16 cellular contexts compared by ENCODE assay signal in the genomic region with DNA sequence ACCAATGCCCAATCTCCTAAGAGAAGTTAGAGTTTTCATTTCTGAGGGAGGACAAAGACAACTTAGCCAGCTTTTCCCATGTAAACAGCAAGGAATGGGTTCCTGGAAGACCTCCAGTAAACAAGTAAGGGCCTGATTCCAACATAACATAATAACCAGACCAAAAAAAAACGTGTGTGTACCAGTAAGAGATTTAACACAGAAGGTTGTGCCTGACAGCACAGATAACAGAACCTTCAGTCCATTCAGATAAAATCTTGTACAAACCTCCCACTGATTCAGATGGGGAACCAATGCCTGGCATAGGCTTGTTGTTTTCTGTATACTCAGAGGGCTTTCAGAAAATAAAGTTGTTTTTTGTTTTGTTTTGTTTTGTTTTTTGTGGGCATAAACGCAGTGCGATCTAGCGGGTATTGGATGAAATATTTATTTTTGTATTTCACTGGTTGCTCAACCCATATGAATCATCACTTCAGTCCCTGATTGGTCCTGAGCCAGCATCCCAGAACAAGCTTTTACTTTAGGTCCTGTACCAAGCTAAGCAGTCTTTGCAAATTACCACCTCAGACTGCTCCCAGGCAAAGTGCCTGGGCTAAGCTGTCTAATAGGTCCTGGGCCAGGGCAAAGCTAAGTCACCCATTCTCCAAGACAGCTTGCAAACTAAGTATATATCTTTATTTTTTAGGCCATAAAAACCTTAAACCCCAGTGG. TPM values are rescaled to one million over a fixed set of nuclear protein-coding genes. Genes with fewer than 3 reads are reported as not detected.
"Had no signal": no experiment of that assay in that cellular context is flagged by ENCODE, and none has a peak within 500 bp of the region (broad histone marks: within the 10 kb centered on the region; RNA-seq: fewer than 3 reads in every experiment).

No MANE protein-coding gene starts in this region.

RNA-seq across cellular contexts. Expression of a gene that starts 8.7 kb away (rescaled TPM):
- total RNA-seq: activated CD4-positive, alpha-beta memory T cell treated with anti-CD3 and anti-CD28 coated beads, Interleukin-2, amount 10 ng/mL, durations not matched to agents 7 days and 5 days; activated CD4-positive, alpha-beta T cell treated with anti-CD3 and anti-CD28 coated beads for 36 hours; activated CD4-positive, alpha-beta T cell treated with anti-CD3 and anti-CD28 coated beads, Interleukin-2, amount 10 ng/mL, durations not matched to agents 7 days and 5 days; activated CD8-positive, alpha-beta memory T cell treated with anti-CD3 and anti-CD28 coated beads, Interleukin-2, amount 10 ng/mL, durations not matched to agents 7 days and 5 days; activated CD8-positive, alpha-beta T cell treated with anti-CD3 and anti-CD28 coated beads, Interleukin-2, amount 10 ng/mL, durations not matched to agents 7 days and 5 days; activated naive CD8-positive, alpha-beta T cell treated with anti-CD3 and anti-CD28 coated beads, Interleukin-2, amount 10 ng/mL, durations not matched to agents 7 days and 5 days; activated T-helper 2 cell treated with anti-CD3 and anti-CD28 coated beads, Interferon-gamma antibody, Interleukin-2, Interleukin-4, amounts not matched to agents 10 μg/mL and 5 μg/mL and 100 μg/mL, durations not matched to agents 14 hours and 24 hours and 36 hours; ascending aorta; breast epithelium; cardiac septum; cerebellum; T-cell; T-helper 1 cell treated with Interleukin-12 subunit alpha and Interleukin-12 subunit beta and Interleukin-4 antibody, amounts not matched to agents 30 ng/mL and 1 ng/mL, for 36 hours; T-helper 17 cell; T-helper 2 cell treated with Interferon-gamma antibody and Interleukin-4, amounts not matched to agents 100 ng/mL and 5 ng/mL, for 36 hours; WTC11 had no signal
